In genomic region chr2:21070322-21071257, GRCh38 we compare ENCODE assay signal across 1 cellular context.
TF ChIP-seq lines count a peak whose summit lies in the region.

No MANE protein-coding gene starts in this region.

TF ChIP-seq in liver, 16 proteins besides CTCF, POLR2A, EP300 and RAD21 (continued from another document):
- peak; percentile 85 for TF ChIP-seq ZBTB33 (IDR thresholded peaks at IDR 0.05)
- TF ChIP-seq NR2F2 (IDR thresholded peaks at IDR 0.05), result peak; percentile 60
- peak in 1 of 2 donors; percentile 87 for TF ChIP-seq EGR1 (IDR thresholded peaks at IDR 0.05; ENCODE audit: low read depth in 2 of 2)
- TF ChIP-seq TAF1 (conservative IDR thresholded peaks at IDR 0.05), result peak; percentile 57
- TF ChIP-seq HNF4A (conservative IDR thresholded peaks at IDR 0.05), result peak; percentile 76 to 79
- TF ChIP-seq ATF3 (IDR thresholded peaks at IDR 0.05), result peak; percentile 83
- peak; percentile 58 for TF ChIP-seq HNF4G (IDR thresholded peaks at IDR 0.05)
- TF ChIP-seq YY1 (IDR thresholded peaks at IDR 0.05), result peak; percentile 81
- TF ChIP-seq RXRA (IDR thresholded peaks at IDR 0.05), result peak; percentile 89 to 93
- TF ChIP-seq REST (IDR thresholded peaks at IDR 0.05), result peak; percentile 57
- TF ChIP-seq SP1 (IDR thresholded peaks at IDR 0.05), result peak; percentile 86
- no peak for TF ChIP-seq GABPA (IDR thresholded peaks at IDR 0.05 in 1 of 2, conservative IDR thresholded peaks at IDR 0.05 in 1 of 2)
- TF ChIP-seq FOXA2 (IDR thresholded peaks at IDR 0.05), result peak; percentile 92
TF ChIP-seq in liver: peak in this region for 15.
